In the genomic region with DNA sequence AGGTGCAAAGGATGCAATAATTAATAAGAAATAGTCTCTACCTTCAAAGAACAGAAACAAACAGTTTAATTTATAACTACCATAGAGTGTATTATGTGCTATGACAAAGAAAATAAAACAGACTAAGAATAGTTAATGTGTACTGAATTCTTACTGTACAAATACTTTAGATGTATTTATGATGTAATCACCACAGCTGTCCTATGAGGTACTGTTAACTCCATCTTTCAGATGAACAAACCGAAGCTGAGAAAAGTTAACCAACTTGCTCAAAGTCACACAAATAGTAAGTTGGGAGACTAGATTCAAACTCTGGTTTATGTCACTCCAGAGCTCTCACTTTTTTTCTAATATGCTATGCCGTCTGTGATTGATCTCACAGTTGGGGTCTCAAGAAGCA, we compare ENCODE assay signal across 15 cellular contexts.
DNase-seq lines count a peak whose midpoint lies in the region; ATAC-seq and TF ChIP-seq lines count a peak whose summit lies in the region.
"Had no signal": no experiment of that assay in that cellular context is flagged by ENCODE, and none has a peak within 500 bp of the region (broad histone marks: within the 10 kb centered on the region; RNA-seq: fewer than 3 reads in every experiment).

No MANE protein-coding gene starts in this region.

- TF ChIP-seq CTCF in HL-60 (IDR thresholded peaks at IDR 0.05; ENCODE audit: insufficient read depth, low read length): no peak
- TF ChIP-seq CTCF in tibial artery (IDR thresholded peaks at IDR 0.05): no peak

- intact Hi-C loops in tibial artery (cut with DNase I; ENCODE audit: low total_unique reads): no loop called here

- no peak overlapping the region for H4K91ac ChIP-seq in mesenchymal stem cell (ENCODE audit: low read length)

- ATAC-seq in GM18502 (IDR thresholded peaks at IDR 0.05; ENCODE audit: poor library complexity, unreplicated experiment): no peak
- ATAC-seq in GM19397 (IDR thresholded peaks at IDR 0.05; ENCODE audit: unreplicated experiment): no peak
- ATAC-seq: K562 had no signal

- H3K27ac ChIP-seq in HL-60 (replicated peaks) (peak overlapping the region; percentile 54), mesenchymal stem cell (ENCODE audit: low read length, poor library complexity, severe bottlenecking) (peak overlapping the region; percentile 78), tibial artery (peak overlapping the region; percentile 0 to 7)
- H3K27ac ChIP-seq: 22Rv1, C4-2B had no signal

- no peak overlapping the region for H2BK15ac ChIP-seq in mesenchymal stem cell (ENCODE audit: low read depth, poor library complexity, severe bottlenecking)

- H3K79me1 ChIP-seq in mesenchymal stem cell (replicated peaks; ENCODE audit: low read length, poor library complexity, severe bottlenecking): no peaks in the 10 kb centered on the region

- H3K4me1 ChIP-seq in mesenchymal stem cell (ENCODE audit: control insufficient read depth, insufficient read depth, low read depth, low read length): peaks cover 20% of the 10 kb centered on the region
- H3K4me1 ChIP-seq in tibial artery: peaks cover 0 to 36% (median 16%) of the 10 kb centered on the region in 4 donors

- no peak overlapping the region for H2BK12ac ChIP-seq in mesenchymal stem cell (ENCODE audit: low read length in 2 of 2)

- DNase-seq in DMS53 (lab: John Stamatoyannopoulos, UW) (peak; percentile 37), DMS53 treated with DMSO at 0.1 percent for 48 hours (lab: John Stamatoyannopoulos, UW; ENCODE audit: unreplicated experiment) (no peak), HL-60 (ENCODE audit: low read depth in 1 of 2, low spot score in 1 of 2) (peak in 1 of 2 experiments; percentile 16), mesenchymal stem cell (no peak), tibial artery (no peak)
- DNase-seq: ACHN; CD4-positive, alpha-beta memory T cell; DND-41; GDM1 had no signal

- H2BK5ac ChIP-seq in mesenchymal stem cell (ENCODE audit: low read depth, low read length, poor library complexity, severe bottlenecking): peak overlapping the region; percentile 1

- no peak overlapping the region for H3K4me2 ChIP-seq in mesenchymal stem cell (ENCODE audit: low read length, poor library complexity, severe bottlenecking)

- H3K4ac ChIP-seq in mesenchymal stem cell (ENCODE audit: low read depth in 1 of 2, low read length in 2 of 2): no peak overlapping the region

- no peak overlapping the region for H2BK120ac ChIP-seq in mesenchymal stem cell (ENCODE audit: low read depth, low read length)

- H3K4me3 ChIP-seq in HL-60 (replicated peaks; ENCODE audit: insufficient read depth, low read length) (no peak overlapping the region), mesenchymal stem cell (ENCODE audit: insufficient read depth in 1 of 2, low read depth in 1 of 2, low read length in 2 of 2) (no peak overlapping the region), tibial artery (no peak overlapping the region)
- H3K4me3 ChIP-seq: HAP-1, K562 had no signal

- H3K23ac ChIP-seq in mesenchymal stem cell (ENCODE audit: low read length in 2 of 2): no peak overlapping the region

- H3K27me3 ChIP-seq in HL-60 (ENCODE audit: insufficient read depth, poor library complexity, severe bottlenecking): no peaks in the 10 kb centered on the region
- no peaks in the 10 kb centered on the region for H3K27me3 ChIP-seq in mesenchymal stem cell (ENCODE audit: control insufficient read depth in 1 of 2, insufficient read depth in 1 of 2, low read length in 2 of 2)
- no peaks in the 10 kb centered on the region for H3K27me3 ChIP-seq in tibial artery

- 95% methylated on average over 2 of the region's 2 CpGs for WGBS in mesenchymal stem cell

- H3K36me3 ChIP-seq in mesenchymal stem cell (ENCODE audit: control insufficient read depth in 1 of 2, insufficient read depth in 2 of 2, low read depth in 1 of 2, low read length in 2 of 2): no peaks in the 10 kb centered on the region
- no peaks in the 10 kb centered on the region for H3K36me3 ChIP-seq in tibial artery
- H3K36me3 ChIP-seq: HAP-1 had no signal

- H2AFZ ChIP-seq in mesenchymal stem cell (ENCODE audit: low read depth, low read length): no peak overlapping the region

- H4K8ac ChIP-seq in mesenchymal stem cell (ENCODE audit: low read length): no peak overlapping the region

- H2AK5ac ChIP-seq in mesenchymal stem cell (ENCODE audit: low read length, severe bottlenecking): no peak overlapping the region

- H3K9me3 ChIP-seq in mesenchymal stem cell (ENCODE audit: control insufficient read depth, low read length) (no peaks in the 10 kb centered on the region), tibial artery (no peaks in the 10 kb centered on the region)
- H3K9me3 ChIP-seq: HAP-1 had no signal

- no peak overlapping the region for H3K9ac ChIP-seq in mesenchymal stem cell (ENCODE audit: low read length)

- H3K14ac ChIP-seq in mesenchymal stem cell (ENCODE audit: low read length in 2 of 2): no peak overlapping the region

- H3K18ac ChIP-seq in mesenchymal stem cell (ENCODE audit: low read depth in 1 of 2, low read length in 2 of 2): no peak overlapping the region

Comparison
In these comparisons a context has a peak if more than half of its experiments do, and no peak if none do; other contexts are left out.
1. H3K27ac ChIP-seq: peak in every context shown above with its lines; median percentile 78 in mesenchymal stem cell; 54 in HL-60; 4 in tibial artery.